7 cellular contexts compared by ENCODE assay signal in the genomic region with DNA sequence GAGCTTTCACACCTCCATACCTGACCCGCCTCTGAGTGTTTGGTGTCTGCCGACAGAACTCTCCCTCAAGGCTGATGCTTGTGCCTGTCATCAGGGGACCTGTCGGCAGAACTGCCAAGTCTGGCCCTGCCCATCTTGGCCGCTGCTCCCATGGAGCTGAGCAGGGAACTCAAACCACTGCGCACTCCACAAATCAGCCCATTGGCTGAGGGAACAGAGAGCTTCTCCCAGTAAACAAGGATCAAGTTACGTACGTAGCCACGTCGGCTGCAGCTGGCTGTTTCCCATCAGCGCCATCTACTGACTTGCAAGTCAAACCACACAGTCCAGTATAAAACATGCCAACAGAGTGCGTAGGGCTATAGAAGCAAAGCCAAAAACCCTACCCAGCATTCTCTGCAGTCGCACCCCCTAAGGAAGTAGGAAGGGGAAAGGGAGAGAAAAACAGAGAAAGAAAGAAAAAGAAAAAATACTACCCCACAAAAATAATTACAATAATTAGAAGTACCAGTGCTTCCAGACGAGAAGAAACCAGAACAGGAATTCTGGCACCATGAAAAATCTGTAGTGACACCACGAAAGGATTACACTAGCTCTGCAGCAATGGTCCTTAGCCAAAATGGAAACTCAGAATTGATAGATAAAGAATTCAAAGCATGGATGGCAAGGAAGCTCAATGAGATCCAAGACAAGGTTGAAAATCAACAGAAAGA. TPM values are rescaled to one million over a fixed set of nuclear protein-coding genes. Genes with fewer than 3 reads are reported as not detected.
DNase-seq lines count a peak whose midpoint lies in the region; ATAC-seq lines count a peak whose summit lies in the region.
"Had no signal": no experiment of that assay in that cellular context is flagged by ENCODE, and none has a peak within 500 bp of the region (broad histone marks: within the 10 kb centered on the region; RNA-seq: fewer than 3 reads in every experiment).

No MANE protein-coding gene starts in this region.

- peak; percentile 61 for ATAC-seq in activated CD4-positive, alpha-beta T cell treated with anti-CD3 and anti-CD28 coated beads for 36 hours
- ATAC-seq in left ventricle myocardium superior (peak; percentile 59), HG03280 (IDR thresholded peaks at IDR 0.05; ENCODE audit: unreplicated experiment) (no peak)

- H3K9me3 Mint-ChIP-seq in activated CD4-positive, alpha-beta T cell treated with anti-CD3 and anti-CD28 coated beads for 36 hours (ENCODE audit: low read depth) = no peaks in the 10 kb centered on the region
- H3K9me3 Mint-ChIP-seq: dendritic cell treated with granulocyte-macrophage colony-stimulating factor and Interleukin-4, amounts not matched to agents 40 ng/mL and 50 ng/mL, for 4 days had no signal

- peaks cover 11% of the 10 kb centered on the region for H3K27me3 Mint-ChIP-seq in activated CD4-positive, alpha-beta T cell treated with anti-CD3 and anti-CD28 coated beads for 36 hours
- H3K27me3 Mint-ChIP-seq: dendritic cell treated with granulocyte-macrophage colony-stimulating factor and Interleukin-4, amounts not matched to agents 40 ng/mL and 50 ng/mL, for 4 days had no signal

- peak; percentile 44 for DNase-seq in activated CD4-positive, alpha-beta T cell treated with anti-CD3 and anti-CD28 coated beads for 36 hours
- no peak for DNase-seq in activated CD4-positive, alpha-beta T cell treated with anti-CD3 and anti-CD28 coated beads, Interleukin-2, amount 50 U/mL, for 4 hours
- DNase-seq in RPMI7951 (ENCODE audit: low read depth) (peak; percentile 2), left ventricle myocardium superior (peak; percentile 45), EL (no peak)

- no peak overlapping the region for H3K4me3 Mint-ChIP-seq in activated CD4-positive, alpha-beta T cell treated with anti-CD3 and anti-CD28 coated beads for 36 hours
- H3K4me3 Mint-ChIP-seq: dendritic cell treated with granulocyte-macrophage colony-stimulating factor and Interleukin-4, amounts not matched to agents 40 ng/mL and 50 ng/mL, for 4 days had no signal

- POLR2A ChIA-PET in activated CD4-positive, alpha-beta T cell treated with anti-CD3 and anti-CD28 coated beads for 36 hours (lab: Charles Lee) = no interaction called here

- CTCF ChIA-PET in activated CD4-positive, alpha-beta T cell treated with anti-CD3 and anti-CD28 coated beads for 36 hours (lab: Charles Lee) = interaction anchor here (0.9 to 2.3 kb wide), 5 partner anchors 11 to 473 kb away, joined by 3 to 12 read pairs (median 5); partner anchors contain the start of genes KRTAP11-1 and KRTAP27-1

- H3K27ac Mint-ChIP-seq in activated CD4-positive, alpha-beta T cell treated with anti-CD3 and anti-CD28 coated beads for 36 hours = no peak overlapping the region
- H3K27ac Mint-ChIP-seq: dendritic cell treated with granulocyte-macrophage colony-stimulating factor and Interleukin-4, amounts not matched to agents 40 ng/mL and 50 ng/mL, for 4 days had no signal

- intact Hi-C loops in activated CD4-positive, alpha-beta T cell treated with anti-CD3 and anti-CD28 coated beads for 36 hours (cut with DNase I, micrococcal nuclease) = no loop called here
- intact Hi-C loops in left ventricle myocardium superior (cut with micrococcal nuclease) = no loop called here

- peaks cover 2% of the 10 kb centered on the region for H3K4me1 Mint-ChIP-seq in activated CD4-positive, alpha-beta T cell treated with anti-CD3 and anti-CD28 coated beads for 36 hours

- H3K36me3 Mint-ChIP-seq in activated CD4-positive, alpha-beta T cell treated with anti-CD3 and anti-CD28 coated beads for 36 hours (ENCODE audit: low read depth) = no peaks in the 10 kb centered on the region

RNA-seq across cellular contexts. Expression of gene KRTAP13-1, which starts 13.1 kb away (rescaled TPM):
- total RNA-seq in activated CD4-positive, alpha-beta T cell treated with anti-CD3 and anti-CD28 coated beads for 36 hours = not detected
- not detected in 2 replicates for total RNA-seq in RPMI7951 (2014; rRNA removed; shearing (Covaris generic))
- total RNA-seq in left ventricle myocardium superior = not detected

RNA-seq across cellular contexts. Expression of gene KRTAP13-3, which starts 16.8 kb away (rescaled TPM):
- not detected for total RNA-seq in activated CD4-positive, alpha-beta T cell treated with anti-CD3 and anti-CD28 coated beads for 36 hours
- not detected in 2 replicates for total RNA-seq in RPMI7951 (2014; rRNA removed; shearing (Covaris generic))
- total RNA-seq in left ventricle myocardium superior = not detected

RNA-seq across cellular contexts. Expression of gene KRTAP13-4, which starts 21.1 kb away (rescaled TPM):
- total RNA-seq in activated CD4-positive, alpha-beta T cell treated with anti-CD3 and anti-CD28 coated beads for 36 hours = not detected
- total RNA-seq in RPMI7951 (2014; rRNA removed; shearing (Covaris generic)) = not detected in 2 replicates
- total RNA-seq in left ventricle myocardium superior = not detected

RNA-seq across cellular contexts. Expression of gene KRTAP15-1, which starts 31.1 kb away (rescaled TPM):
- total RNA-seq in activated CD4-positive, alpha-beta T cell treated with anti-CD3 and anti-CD28 coated beads for 36 hours = not detected
- not detected in 2 replicates for total RNA-seq in RPMI7951 (2014; rRNA removed; shearing (Covaris generic))
- not detected for total RNA-seq in left ventricle myocardium superior

RNA-seq across cellular contexts. Expression of gene KRTAP13-2, which starts 36.9 kb away (rescaled TPM):
- total RNA-seq in activated CD4-positive, alpha-beta T cell treated with anti-CD3 and anti-CD28 coated beads for 36 hours = not detected
- not detected in 2 replicates for total RNA-seq in RPMI7951 (2014; rRNA removed; shearing (Covaris generic))
- not detected for total RNA-seq in left ventricle myocardium superior

Comparison
In these comparisons a context has a peak if more than half of its experiments do, and no peak if none do; other contexts are left out.
1. DNase-seq: peak in activated CD4-positive, alpha-beta T cell treated with anti-CD3 and anti-CD28 coated beads for 36 hours (single experiment), RPMI7951 (single experiment) and left ventricle myocardium superior (single experiment); none in activated CD4-positive, alpha-beta T cell treated with anti-CD3 and anti-CD28 coated beads, Interleukin-2, amount 50 U/mL, for 4 hours (0 of 2) and EL (single experiment).